1 cellular context compared by ENCODE assay signal in the genomic region with DNA sequence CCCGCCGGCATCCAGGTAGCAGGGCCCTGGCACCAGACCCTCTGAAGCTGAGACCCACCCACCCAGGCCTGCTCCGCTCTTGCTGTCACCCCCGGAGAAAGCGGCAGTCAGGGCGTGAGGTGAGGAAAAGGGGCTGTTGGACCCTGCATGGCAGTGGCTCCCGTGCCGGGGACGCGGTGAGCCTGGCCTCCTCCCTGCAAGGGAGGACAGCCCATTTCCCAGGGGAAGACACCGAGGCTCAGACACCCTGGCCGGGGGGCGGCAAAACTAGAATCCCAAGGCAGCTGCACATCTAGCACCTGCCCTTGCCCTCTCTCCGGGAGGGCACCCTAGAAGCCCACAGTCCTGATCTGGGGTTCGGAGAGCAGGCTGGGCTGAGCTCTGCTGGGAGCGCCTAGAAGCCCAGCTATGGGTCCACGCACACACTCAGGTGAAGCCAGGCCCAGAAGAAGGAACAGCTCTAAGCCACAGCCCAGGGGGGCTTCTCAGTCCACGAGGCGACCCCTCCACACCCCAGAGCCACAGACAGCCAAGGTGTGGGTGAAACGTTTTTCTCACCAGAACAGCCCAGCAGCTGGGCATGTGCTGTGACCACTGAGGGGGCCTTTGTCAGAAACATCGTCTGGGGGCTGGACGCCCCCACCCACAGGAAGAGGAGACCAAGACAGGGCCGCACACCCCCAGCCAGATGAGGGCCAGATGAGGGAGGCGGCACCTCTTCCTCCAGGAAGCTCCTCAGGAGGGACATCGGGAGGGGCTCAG.
TF ChIP-seq lines count a peak whose summit lies in the region.

No MANE protein-coding gene starts in this region.

TF ChIP-seq in HepG2, 621 proteins besides CTCF, POLR2A, EP300 and RAD21 (continued from another document and continues in another):
- TF ChIP-seq, protein P1, sequence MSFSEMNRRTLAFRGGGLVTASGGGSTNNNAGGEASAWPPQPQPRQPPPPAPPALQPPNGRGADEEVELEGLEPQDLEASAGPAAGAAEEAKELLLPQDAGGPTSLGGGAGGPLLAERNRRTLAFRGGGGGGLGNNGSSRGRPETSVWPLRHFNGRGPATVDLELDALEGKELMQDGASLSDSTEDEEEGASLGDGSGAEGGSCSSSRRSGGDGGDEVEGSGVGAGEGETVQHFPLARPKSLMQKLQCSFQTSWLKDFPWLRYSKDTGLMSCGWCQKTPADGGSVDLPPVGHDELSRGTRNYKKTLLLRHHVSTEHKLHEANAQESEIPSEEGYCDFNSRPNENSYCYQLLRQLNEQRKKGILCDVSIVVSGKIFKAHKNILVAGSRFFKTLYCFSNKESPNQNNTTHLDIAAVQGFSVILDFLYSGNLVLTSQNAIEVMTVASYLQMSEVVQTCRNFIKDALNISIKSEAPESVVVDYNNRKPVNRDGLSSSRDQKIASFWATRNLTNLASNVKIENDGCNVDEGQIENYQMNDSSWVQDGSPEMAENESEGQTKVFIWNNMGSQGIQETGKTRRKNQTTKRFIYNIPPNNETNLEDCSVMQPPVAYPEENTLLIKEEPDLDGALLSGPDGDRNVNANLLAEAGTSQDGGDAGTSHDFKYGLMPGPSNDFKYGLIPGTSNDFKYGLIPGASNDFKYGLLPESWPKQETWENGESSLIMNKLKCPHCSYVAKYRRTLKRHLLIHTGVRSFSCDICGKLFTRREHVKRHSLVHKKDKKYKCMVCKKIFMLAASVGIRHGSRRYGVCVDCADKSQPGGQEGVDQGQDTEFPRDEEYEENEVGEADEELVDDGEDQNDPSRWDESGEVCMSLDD (CRISPR knock-in tag; IDR thresholded peaks at IDR 0.05; ENCODE audit: borderline replicate concordance) = no peak
- no peak; the same call in 1 of the 2 replicates for TF ChIP-seq HIVEP1 (CRISPR knock-in tag; IDR thresholded peaks at IDR 0.05)
- no peak for TF ChIP-seq KDM2A (CRISPR knock-in tag; IDR thresholded peaks at IDR 0.05; ENCODE audit: borderline replicate concordance, low read depth)
- no peak for TF ChIP-seq ZNF660 (CRISPR knock-in tag; IDR thresholded peaks at IDR 0.05; ENCODE audit: borderline replicate concordance, low read depth)
- TF ChIP-seq MBNL3 (CRISPR knock-in tag; conservative IDR thresholded peaks at IDR 0.05) = no peak
- TF ChIP-seq, protein P2, sequence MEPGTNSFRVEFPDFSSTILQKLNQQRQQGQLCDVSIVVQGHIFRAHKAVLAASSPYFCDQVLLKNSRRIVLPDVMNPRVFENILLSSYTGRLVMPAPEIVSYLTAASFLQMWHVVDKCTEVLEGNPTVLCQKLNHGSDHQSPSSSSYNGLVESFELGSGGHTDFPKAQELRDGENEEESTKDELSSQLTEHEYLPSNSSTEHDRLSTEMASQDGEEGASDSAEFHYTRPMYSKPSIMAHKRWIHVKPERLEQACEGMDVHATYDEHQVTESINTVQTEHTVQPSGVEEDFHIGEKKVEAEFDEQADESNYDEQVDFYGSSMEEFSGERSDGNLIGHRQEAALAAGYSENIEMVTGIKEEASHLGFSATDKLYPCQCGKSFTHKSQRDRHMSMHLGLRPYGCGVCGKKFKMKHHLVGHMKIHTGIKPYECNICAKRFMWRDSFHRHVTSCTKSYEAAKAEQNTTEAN (CRISPR knock-in tag; conservative IDR thresholded peaks at IDR 0.05) = no peak
- peak; percentile 42 for TF ChIP-seq PTBP1 (IDR thresholded peaks at IDR 0.05; ENCODE audit: low read depth, low read length, poor library complexity, severe bottlenecking)
- TF ChIP-seq REXO4 (CRISPR knock-in tag; IDR thresholded peaks at IDR 0.05; ENCODE audit: borderline replicate concordance) = 0 out of 2 replicates have a peak, but pooled peaks have one; percentile 53
- TF ChIP-seq ZNF841 (CRISPR knock-in tag; IDR thresholded peaks at IDR 0.05; ENCODE audit: borderline replicate concordance) = no peak
- TF ChIP-seq MIXL1 (CRISPR knock-in tag; IDR thresholded peaks at IDR 0.05) = no peak
- TF ChIP-seq ATM (IDR thresholded peaks at IDR 0.05; ENCODE audit: borderline replicate concordance) = no peak
- TF ChIP-seq ZNF451 (CRISPR knock-in tag; IDR thresholded peaks at IDR 0.05) = 0 out of 2 replicates have a peak, but pooled peaks have one; percentile 53
- 0 out of 2 replicates have a peak, but pooled peaks have one; percentile 8 for TF ChIP-seq HES4 (CRISPR knock-in tag; IDR thresholded peaks at IDR 0.05; ENCODE audit: borderline replicate concordance)
- TF ChIP-seq, protein P3, sequence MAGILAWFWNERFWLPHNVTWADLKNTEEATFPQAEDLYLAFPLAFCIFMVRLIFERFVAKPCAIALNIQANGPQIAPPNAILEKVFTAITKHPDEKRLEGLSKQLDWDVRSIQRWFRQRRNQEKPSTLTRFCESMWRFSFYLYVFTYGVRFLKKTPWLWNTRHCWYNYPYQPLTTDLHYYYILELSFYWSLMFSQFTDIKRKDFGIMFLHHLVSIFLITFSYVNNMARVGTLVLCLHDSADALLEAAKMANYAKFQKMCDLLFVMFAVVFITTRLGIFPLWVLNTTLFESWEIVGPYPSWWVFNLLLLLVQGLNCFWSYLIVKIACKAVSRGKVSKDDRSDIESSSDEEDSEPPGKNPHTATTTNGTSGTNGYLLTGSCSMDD (CRISPR knock-in tag; IDR thresholded peaks at IDR 0.05) = 0 out of 2 replicates have a peak, but pooled peaks have one; percentile 56
- no peak for TF ChIP-seq ZNF350 (CRISPR knock-in tag; IDR thresholded peaks at IDR 0.05; ENCODE audit: borderline replicate concordance, low read depth)
- 0 out of 2 replicates have a peak, but pooled peaks have one; percentile 36 for TF ChIP-seq HNRNPL (IDR thresholded peaks at IDR 0.05; ENCODE audit: low read depth, low read length)
- TF ChIP-seq JUN (CRISPR knock-in tag; IDR thresholded peaks at IDR 0.05) = no peak
- no peak for TF ChIP-seq ZNF816 (CRISPR knock-in tag; IDR thresholded peaks at IDR 0.05; ENCODE audit: borderline replicate concordance)
- TF ChIP-seq ZNF3 (CRISPR knock-in tag; IDR thresholded peaks at IDR 0.05) = no peak
- peak; percentile 3; the same call in 1 of the 2 replicates for TF ChIP-seq ZSCAN31 (CRISPR knock-in tag; IDR thresholded peaks at IDR 0.05; ENCODE audit: low read depth)
- TF ChIP-seq, protein P4, sequence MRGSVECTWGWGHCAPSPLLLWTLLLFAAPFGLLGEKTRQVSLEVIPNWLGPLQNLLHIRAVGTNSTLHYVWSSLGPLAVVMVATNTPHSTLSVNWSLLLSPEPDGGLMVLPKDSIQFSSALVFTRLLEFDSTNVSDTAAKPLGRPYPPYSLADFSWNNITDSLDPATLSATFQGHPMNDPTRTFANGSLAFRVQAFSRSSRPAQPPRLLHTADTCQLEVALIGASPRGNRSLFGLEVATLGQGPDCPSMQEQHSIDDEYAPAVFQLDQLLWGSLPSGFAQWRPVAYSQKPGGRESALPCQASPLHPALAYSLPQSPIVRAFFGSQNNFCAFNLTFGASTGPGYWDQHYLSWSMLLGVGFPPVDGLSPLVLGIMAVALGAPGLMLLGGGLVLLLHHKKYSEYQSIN (CRISPR knock-in tag; IDR thresholded peaks at IDR 0.05; ENCODE audit: borderline replicate concordance) = no peak
- TF ChIP-seq ZSCAN22 (CRISPR knock-in tag; IDR thresholded peaks at IDR 0.05) = no peak
- TF ChIP-seq ZNF251 (CRISPR knock-in tag; IDR thresholded peaks at IDR 0.05) = no peak
- TF ChIP-seq, protein P5, sequence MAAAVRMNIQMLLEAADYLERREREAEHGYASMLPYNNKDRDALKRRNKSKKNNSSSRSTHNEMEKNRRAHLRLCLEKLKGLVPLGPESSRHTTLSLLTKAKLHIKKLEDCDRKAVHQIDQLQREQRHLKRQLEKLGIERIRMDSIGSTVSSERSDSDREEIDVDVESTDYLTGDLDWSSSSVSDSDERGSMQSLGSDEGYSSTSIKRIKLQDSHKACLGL (CRISPR knock-in tag; IDR thresholded peaks at IDR 0.05) = no peak
- no peak for TF ChIP-seq GTF2F1 (IDR thresholded peaks at IDR 0.05; ENCODE audit: low read length)
- peak; percentile 52; the same call in 1 of the 2 replicates for TF ChIP-seq RBFOX2 (IDR thresholded peaks at IDR 0.05; ENCODE audit: low read depth, low read length)
- TF ChIP-seq, protein P6, sequence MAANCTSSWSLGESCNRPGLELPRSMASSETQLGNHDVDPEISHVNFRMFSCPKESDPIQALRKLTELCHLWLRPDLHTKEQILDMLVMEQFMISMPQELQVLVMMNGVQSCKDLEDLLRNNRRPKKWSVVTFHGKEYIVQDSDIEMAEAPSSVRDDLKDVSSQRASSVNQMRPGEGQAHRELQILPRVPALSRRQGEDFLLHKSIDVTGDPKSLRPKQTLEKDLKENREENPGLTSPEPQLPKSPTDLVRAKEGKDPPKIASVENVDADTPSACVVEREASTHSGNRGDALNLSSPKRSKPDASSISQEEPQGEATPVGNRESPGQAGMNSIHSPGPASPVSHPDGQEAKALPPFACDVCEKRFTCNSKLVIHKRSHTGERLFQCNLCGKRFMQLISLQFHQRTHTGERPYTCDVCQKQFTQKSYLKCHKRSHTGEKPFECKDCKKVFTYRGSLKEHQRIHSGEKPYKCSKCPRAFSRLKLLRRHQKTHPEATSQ (CRISPR knock-in tag; IDR thresholded peaks at IDR 0.05; ENCODE audit: borderline replicate concordance) = no peak
- TF ChIP-seq, protein P7, sequence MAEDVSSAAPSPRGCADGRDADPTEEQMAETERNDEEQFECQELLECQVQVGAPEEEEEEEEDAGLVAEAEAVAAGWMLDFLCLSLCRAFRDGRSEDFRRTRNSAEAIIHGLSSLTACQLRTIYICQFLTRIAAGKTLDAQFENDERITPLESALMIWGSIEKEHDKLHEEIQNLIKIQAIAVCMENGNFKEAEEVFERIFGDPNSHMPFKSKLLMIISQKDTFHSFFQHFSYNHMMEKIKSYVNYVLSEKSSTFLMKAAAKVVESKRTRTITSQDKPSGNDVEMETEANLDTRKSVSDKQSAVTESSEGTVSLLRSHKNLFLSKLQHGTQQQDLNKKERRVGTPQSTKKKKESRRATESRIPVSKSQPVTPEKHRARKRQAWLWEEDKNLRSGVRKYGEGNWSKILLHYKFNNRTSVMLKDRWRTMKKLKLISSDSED (CRISPR knock-in tag; IDR thresholded peaks at IDR 0.05) = 0 out of 2 replicates have a peak, but pooled peaks have one; percentile 43
- 0 out of 2 replicates have a peak, but pooled peaks have one; percentile 43 for TF ChIP-seq ZSCAN21 (CRISPR knock-in tag; IDR thresholded peaks at IDR 0.05; ENCODE audit: borderline replicate concordance)
- no peak for TF ChIP-seq IRX3 (CRISPR knock-in tag; IDR thresholded peaks at IDR 0.05; ENCODE audit: borderline replicate concordance, low read depth)
- TF ChIP-seq KDM5B (CRISPR knock-in tag; IDR thresholded peaks at IDR 0.05; ENCODE audit: borderline replicate concordance) = no peak
- no peak for TF ChIP-seq ZNF101 (CRISPR knock-in tag; IDR thresholded peaks at IDR 0.05; ENCODE audit: borderline replicate concordance, low read depth)
- TF ChIP-seq ZSCAN9 (CRISPR knock-in tag; IDR thresholded peaks at IDR 0.05; ENCODE audit: borderline replicate concordance) = no peak
- no peak for TF ChIP-seq KDM4B (CRISPR knock-in tag; IDR thresholded peaks at IDR 0.05)
- no peak for TF ChIP-seq ZMAT3 (CRISPR knock-in tag; conservative IDR thresholded peaks at IDR 0.05)
- no peak for TF ChIP-seq NFIB (CRISPR knock-in tag; IDR thresholded peaks at IDR 0.05; ENCODE audit: borderline replicate concordance)
- TF ChIP-seq ZNF441 (CRISPR knock-in tag; IDR thresholded peaks at IDR 0.05; ENCODE audit: borderline replicate concordance) = no peak
- no peak for TF ChIP-seq ZSCAN12 (CRISPR knock-in tag; IDR thresholded peaks at IDR 0.05)
- TF ChIP-seq, protein P8, sequence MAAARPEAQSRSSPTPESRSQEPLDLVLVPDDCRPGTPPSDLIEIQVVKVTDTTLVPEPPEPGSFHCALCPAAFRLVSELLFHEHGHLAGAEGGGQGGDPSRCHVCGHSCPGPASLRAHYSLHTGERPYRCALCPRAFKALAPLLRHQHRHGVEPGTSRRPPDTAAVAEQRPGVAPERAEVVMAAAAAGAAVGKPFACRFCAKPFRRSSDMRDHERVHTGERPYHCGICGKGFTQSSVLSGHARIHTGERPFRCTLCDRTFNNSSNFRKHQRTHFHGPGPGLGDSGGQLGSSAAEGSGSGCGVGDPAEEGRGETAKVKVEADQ (CRISPR knock-in tag; IDR thresholded peaks at IDR 0.05; ENCODE audit: borderline replicate concordance) = no peak; the same call in 1 of the 2 replicates
- 0 out of 2 replicates have a peak, but pooled peaks have one; percentile 60 for TF ChIP-seq ZNF253 (CRISPR knock-in tag; IDR thresholded peaks at IDR 0.05; ENCODE audit: borderline replicate concordance)
- TF ChIP-seq ZNF879 (CRISPR knock-in tag; IDR thresholded peaks at IDR 0.05) = no peak
- no peak for TF ChIP-seq NR2C2 (CRISPR knock-in tag; IDR thresholded peaks at IDR 0.05; ENCODE audit: borderline replicate concordance)
- TF ChIP-seq PRPF4 (IDR thresholded peaks at IDR 0.05; ENCODE audit: low read depth, low read length, poor library complexity, severe bottlenecking) = no peak
- TF ChIP-seq ZBTB42 (CRISPR knock-in tag; IDR thresholded peaks at IDR 0.05) = peak; percentile 85; the same call in 1 of the 2 replicates
- TF ChIP-seq, protein P9, sequence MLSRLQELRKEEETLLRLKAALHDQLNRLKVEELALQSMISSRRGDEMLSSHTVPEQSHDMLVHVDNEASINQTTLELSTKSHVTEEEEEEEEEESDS (CRISPR knock-in tag; IDR thresholded peaks at IDR 0.05; ENCODE audit: borderline replicate concordance) = no peak
- TF ChIP-seq, protein P10, sequence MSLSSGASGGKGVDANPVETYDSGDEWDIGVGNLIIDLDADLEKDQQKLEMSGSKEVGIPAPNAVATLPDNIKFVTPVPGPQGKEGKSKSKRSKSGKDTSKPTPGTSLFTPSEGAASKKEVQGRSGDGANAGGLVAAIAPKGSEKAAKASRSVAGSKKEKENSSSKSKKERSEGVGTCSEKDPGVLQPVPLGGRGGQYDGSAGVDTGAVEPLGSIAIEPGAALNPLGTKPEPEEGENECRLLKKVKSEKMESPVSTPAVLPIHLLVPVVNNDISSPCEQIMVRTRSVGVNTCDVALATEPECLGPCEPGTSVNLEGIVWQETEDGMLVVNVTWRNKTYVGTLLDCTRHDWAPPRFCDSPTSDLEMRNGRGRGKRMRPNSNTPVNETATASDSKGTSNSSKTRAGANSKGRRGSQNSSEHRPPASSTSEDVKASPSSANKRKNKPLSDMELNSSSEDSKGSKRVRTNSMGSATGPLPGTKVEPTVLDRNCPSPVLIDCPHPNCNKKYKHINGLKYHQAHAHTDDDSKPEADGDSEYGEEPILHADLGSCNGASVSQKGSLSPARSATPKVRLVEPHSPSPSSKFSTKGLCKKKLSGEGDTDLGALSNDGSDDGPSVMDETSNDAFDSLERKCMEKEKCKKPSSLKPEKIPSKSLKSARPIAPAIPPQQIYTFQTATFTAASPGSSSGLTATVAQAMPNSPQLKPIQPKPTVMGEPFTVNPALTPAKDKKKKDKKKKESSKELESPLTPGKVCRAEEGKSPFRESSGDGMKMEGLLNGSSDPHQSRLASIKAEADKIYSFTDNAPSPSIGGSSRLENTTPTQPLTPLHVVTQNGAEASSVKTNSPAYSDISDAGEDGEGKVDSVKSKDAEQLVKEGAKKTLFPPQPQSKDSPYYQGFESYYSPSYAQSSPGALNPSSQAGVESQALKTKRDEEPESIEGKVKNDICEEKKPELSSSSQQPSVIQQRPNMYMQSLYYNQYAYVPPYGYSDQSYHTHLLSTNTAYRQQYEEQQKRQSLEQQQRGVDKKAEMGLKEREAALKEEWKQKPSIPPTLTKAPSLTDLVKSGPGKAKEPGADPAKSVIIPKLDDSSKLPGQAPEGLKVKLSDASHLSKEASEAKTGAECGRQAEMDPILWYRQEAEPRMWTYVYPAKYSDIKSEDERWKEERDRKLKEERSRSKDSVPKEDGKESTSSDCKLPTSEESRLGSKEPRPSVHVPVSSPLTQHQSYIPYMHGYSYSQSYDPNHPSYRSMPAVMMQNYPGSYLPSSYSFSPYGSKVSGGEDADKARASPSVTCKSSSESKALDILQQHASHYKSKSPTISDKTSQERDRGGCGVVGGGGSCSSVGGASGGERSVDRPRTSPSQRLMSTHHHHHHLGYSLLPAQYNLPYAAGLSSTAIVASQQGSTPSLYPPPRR (CRISPR knock-in tag; IDR thresholded peaks at IDR 0.05; ENCODE audit: borderline replicate concordance) = no peak
- TF ChIP-seq YEATS2 (CRISPR knock-in tag; IDR thresholded peaks at IDR 0.05; ENCODE audit: borderline replicate concordance) = no peak
- TF ChIP-seq ZNF30 (CRISPR knock-in tag; IDR thresholded peaks at IDR 0.05) = no peak
